ENCODE assay signal across 2 cellular contexts in the genomic region with DNA sequence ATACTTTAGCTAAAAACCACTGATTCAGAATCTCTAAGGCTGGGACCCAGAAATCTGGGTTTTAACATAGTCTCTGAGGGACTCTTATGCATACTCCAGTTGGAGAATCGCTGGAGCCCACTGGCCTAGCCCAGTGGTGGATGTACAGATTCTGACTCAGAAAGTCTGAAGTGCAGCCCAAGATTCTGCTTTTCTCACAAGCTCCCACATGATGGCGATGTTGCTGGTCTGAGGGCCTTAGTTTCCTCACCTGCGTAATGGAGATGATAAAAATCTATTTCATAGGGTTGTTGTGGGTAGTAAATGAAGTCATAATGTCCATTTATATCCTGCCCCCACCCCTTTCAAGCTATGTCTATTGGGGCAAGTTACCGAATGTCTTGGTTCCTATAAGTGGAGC.
TF ChIP-seq lines count a peak whose summit lies in the region.

No MANE protein-coding gene starts in this region.

TF ChIP-seq in GM23338, 12 proteins besides CTCF, POLR2A, EP300 and RAD21 (continues in another document):
- no peak for TF ChIP-seq CREB1 (CRISPR knock-in tag; IDR thresholded peaks at IDR 0.05; ENCODE audit: low read depth)
- TF ChIP-seq JUNB (IDR thresholded peaks at IDR 0.05; ENCODE audit: unreplicated experiment) = no peak
- no peak for TF ChIP-seq ZNF331 (CRISPR knock-in tag; IDR thresholded peaks at IDR 0.05; ENCODE audit: low read depth)
- no peak for TF ChIP-seq POLR2AphosphoS5 (IDR thresholded peaks at IDR 0.05; ENCODE audit: low read depth)
- TF ChIP-seq STAT1 (IDR thresholded peaks at IDR 0.05; ENCODE audit: unreplicated experiment) = no peak
- no peak for TF ChIP-seq EZH2 (IDR thresholded peaks at IDR 0.05; ENCODE audit: low read depth, unreplicated experiment)
- no peak for TF ChIP-seq EZH2phosphoT487 (IDR thresholded peaks at IDR 0.05; ENCODE audit: unreplicated experiment)
- TF ChIP-seq, protein P1, sequence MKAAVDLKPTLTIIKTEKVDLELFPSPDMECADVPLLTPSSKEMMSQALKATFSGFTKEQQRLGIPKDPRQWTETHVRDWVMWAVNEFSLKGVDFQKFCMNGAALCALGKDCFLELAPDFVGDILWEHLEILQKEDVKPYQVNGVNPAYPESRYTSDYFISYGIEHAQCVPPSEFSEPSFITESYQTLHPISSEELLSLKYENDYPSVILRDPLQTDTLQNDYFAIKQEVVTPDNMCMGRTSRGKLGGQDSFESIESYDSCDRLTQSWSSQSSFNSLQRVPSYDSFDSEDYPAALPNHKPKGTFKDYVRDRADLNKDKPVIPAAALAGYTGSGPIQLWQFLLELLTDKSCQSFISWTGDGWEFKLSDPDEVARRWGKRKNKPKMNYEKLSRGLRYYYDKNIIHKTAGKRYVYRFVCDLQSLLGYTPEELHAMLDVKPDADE (IDR thresholded peaks at IDR 0.05) = no peak
- no peak for TF ChIP-seq NANOG (IDR thresholded peaks at IDR 0.05; ENCODE audit: borderline replicate concordance)
- TF ChIP-seq ZNF114 (CRISPR knock-in tag; IDR thresholded peaks at IDR 0.05) = no peak
- TF ChIP-seq, protein P2, sequence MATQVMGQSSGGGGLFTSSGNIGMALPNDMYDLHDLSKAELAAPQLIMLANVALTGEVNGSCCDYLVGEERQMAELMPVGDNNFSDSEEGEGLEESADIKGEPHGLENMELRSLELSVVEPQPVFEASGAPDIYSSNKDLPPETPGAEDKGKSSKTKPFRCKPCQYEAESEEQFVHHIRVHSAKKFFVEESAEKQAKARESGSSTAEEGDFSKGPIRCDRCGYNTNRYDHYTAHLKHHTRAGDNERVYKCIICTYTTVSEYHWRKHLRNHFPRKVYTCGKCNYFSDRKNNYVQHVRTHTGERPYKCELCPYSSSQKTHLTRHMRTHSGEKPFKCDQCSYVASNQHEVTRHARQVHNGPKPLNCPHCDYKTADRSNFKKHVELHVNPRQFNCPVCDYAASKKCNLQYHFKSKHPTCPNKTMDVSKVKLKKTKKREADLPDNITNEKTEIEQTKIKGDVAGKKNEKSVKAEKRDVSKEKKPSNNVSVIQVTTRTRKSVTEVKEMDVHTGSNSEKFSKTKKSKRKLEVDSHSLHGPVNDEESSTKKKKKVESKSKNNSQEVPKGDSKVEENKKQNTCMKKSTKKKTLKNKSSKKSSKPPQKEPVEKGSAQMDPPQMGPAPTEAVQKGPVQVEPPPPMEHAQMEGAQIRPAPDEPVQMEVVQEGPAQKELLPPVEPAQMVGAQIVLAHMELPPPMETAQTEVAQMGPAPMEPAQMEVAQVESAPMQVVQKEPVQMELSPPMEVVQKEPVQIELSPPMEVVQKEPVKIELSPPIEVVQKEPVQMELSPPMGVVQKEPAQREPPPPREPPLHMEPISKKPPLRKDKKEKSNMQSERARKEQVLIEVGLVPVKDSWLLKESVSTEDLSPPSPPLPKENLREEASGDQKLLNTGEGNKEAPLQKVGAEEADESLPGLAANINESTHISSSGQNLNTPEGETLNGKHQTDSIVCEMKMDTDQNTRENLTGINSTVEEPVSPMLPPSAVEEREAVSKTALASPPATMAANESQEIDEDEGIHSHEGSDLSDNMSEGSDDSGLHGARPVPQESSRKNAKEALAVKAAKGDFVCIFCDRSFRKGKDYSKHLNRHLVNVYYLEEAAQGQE (IDR thresholded peaks at IDR 0.05; ENCODE audit: unreplicated experiment) = no peak

TF ChIP-seq in endothelial cell of umbilical vein, 7 proteins besides CTCF, POLR2A, EP300 and RAD21:
- TF ChIP-seq JUN (IDR thresholded peaks at IDR 0.05; ENCODE audit: borderline replicate concordance, insufficient read depth, insufficient read length, low read depth) (no peak), FOS (IDR thresholded peaks at IDR 0.05; ENCODE audit: borderline replicate concordance, insufficient read depth, low read length) (no peak), GATA2 (IDR thresholded peaks at IDR 0.05; ENCODE audit: insufficient read depth, insufficient read length, low read depth, low read length) (no peak), EZH2 (IDR thresholded peaks at IDR 0.05; ENCODE audit: borderline replicate concordance, low read depth, low read length, severe bottlenecking) (no peak), MYC (IDR thresholded peaks at IDR 0.05; ENCODE audit: low read depth, low read length) (no peak), POLR2AphosphoS5 (IDR thresholded peaks at IDR 0.05; ENCODE audit: insufficient read depth, low read depth, low read length) (no peak)
- TF ChIP-seq, protein P3, sequence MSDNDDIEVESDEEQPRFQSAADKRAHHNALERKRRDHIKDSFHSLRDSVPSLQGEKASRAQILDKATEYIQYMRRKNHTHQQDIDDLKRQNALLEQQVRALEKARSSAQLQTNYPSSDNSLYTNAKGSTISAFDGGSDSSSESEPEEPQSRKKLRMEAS (IDR thresholded peaks at IDR 0.05; ENCODE audit: insufficient read depth, insufficient read length) = no peak
